ENCODE assay signal across 1 cellular context in the genomic region with DNA sequence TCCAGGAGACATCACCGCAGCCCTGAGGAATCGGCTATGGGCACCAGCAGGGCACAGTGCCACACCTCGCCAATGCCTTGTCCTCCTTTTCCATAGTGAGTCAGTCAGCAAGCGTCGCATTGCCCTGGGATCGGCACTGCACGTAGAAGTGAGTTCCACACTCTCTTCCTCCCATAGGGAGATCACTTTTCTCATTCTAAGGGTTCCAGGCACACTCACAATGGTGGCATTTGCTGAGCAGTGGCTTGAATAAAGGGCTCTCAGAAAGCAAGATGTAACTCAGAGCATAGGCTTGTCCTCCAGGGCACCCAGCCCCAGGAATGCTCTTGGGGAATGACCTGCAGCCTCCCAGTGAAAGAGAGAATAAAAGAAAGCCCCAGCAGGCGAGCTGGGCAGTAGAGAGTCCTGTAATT.
TF ChIP-seq lines count a peak whose summit lies in the region.

No MANE protein-coding gene starts in this region.

TF ChIP-seq in IMR-90, 13 proteins besides CTCF, POLR2A, EP300 and RAD21 (continued from another document):
- TF ChIP-seq, protein P1, sequence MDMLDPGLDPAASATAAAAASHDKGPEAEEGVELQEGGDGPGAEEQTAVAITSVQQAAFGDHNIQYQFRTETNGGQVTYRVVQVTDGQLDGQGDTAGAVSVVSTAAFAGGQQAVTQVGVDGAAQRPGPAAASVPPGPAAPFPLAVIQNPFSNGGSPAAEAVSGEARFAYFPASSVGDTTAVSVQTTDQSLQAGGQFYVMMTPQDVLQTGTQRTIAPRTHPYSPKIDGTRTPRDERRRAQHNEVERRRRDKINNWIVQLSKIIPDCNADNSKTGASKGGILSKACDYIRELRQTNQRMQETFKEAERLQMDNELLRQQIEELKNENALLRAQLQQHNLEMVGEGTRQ (IDR thresholded peaks at IDR 0.05; ENCODE audit: low read depth, low read length) = no peak
